8 cellular contexts compared by ENCODE assay signal in genomic region chr17:8300629-8301242, GRCh38. TPM values are rescaled to one million over a fixed set of nuclear protein-coding genes. Genes with fewer than 3 reads are reported as not detected.
A peak's percentile ranks its signal among the peaks of the same experiment; 100 is the strongest.
DNase-seq lines count a peak whose midpoint lies in the region; ATAC-seq lines count a peak whose summit lies in the region.

No MANE protein-coding gene starts in this region.

- H3K36me3 ChIP-seq in BLaER1 (no peaks in the 10 kb centered on the region), GM23248 (ENCODE audit: low read depth) (no peaks in the 10 kb centered on the region)

- peaks cover 3% of the 10 kb centered on the region; the same call in 1 of the 2 replicates for H3F3A ChIP-seq in GM23248 (ENCODE audit: insufficient read depth)

- peak; percentile 82 for DNase-seq in GM23248
- DNase-seq in NCI-H2171 treated with DMSO at 0.1 percent for 48 hours (lab: John Stamatoyannopoulos, UW) = peak; percentile 78
- DNase-seq in activated CD4-positive, CD25-positive, alpha-beta regulatory T cell treated with anti-CD3 and anti-CD28 coated beads, Interleukin-2, amount 50 U/mL, for 16 hours (ENCODE audit: low read depth, low spot score) = peak; percentile 37
- DNase-seq in central memory CD8-positive, alpha-beta T cell (ENCODE audit: low spot score in 2 of 2) = peak; percentile 42 to 55
- DNase-seq in kidney tubule cell (ENCODE audit: low spot score) = peak; percentile 79
- DNase-seq in stimulated activated CD4-positive, alpha-beta T cell treated with anti-CD3 and anti-CD28 coated beads, Interleukin-4, amount 100 ng/mL, for 1 hour = peak; percentile 50

- H4K20me1 ChIP-seq in BLaER1 (no peaks in the 10 kb centered on the region), GM23248 (ENCODE audit: insufficient read depth) (no peaks in the 10 kb centered on the region)

- peaks cover 7% of the 10 kb centered on the region; the same call in 1 of the 2 replicates for H3K4me1 ChIP-seq in BLaER1
- no peaks in the 10 kb centered on the region for H3K4me1 ChIP-seq in GM23248 (ENCODE audit: insufficient read depth)

- H3K27ac Mint-ChIP-seq in central memory CD8-positive, alpha-beta T cell (ENCODE audit: low read depth) = no peak overlapping the region

- in situ Hi-C loops in GM23248 (cut with MboI) = no loop called here

- H3K27me3 ChIP-seq in BLaER1 (no peaks in the 10 kb centered on the region), GM23248 (replicated peaks; ENCODE audit: insufficient read depth) (no peaks in the 10 kb centered on the region)

- H3K9me3 Mint-ChIP-seq in central memory CD8-positive, alpha-beta T cell = no peaks in the 10 kb centered on the region

- WGBS in GM23248 (ENCODE audit: low coverage in 1 of 2, low lambda C conversion rate in 2 of 2, missing lambda C conversion rate in 2 of 2), 2 experiments = 13 to 14% methylated on average over 8 of the region's 8 CpGs

- no peaks in the 10 kb centered on the region for H3K27me3 Mint-ChIP-seq in central memory CD8-positive, alpha-beta T cell

- ATAC-seq in central memory CD8-positive, alpha-beta T cell (replicated peaks; ENCODE audit: extremely low read depth, poor library complexity, severe bottlenecking) = peak; percentile 85
- ATAC-seq in HG03521 (IDR thresholded peaks at IDR 0.05; ENCODE audit: unreplicated experiment) = no peak

- no peaks in the 10 kb centered on the region for H3K9me2 ChIP-seq in GM23248 (ENCODE audit: insufficient read depth)

- no peak overlapping the region for H3K4me3 ChIP-seq in BLaER1
- no peak overlapping the region for H3K4me3 ChIP-seq in GM23248

- H3K27ac ChIP-seq in BLaER1 (no peak overlapping the region), GM23248 (no peak overlapping the region)

- H2AFZ ChIP-seq in GM23248 = peak overlapping the region; percentile 46; the same call in 1 of the 2 replicates

- peaks cover 2% of the 10 kb centered on the region for H3K36me3 Mint-ChIP-seq in central memory CD8-positive, alpha-beta T cell (ENCODE audit: insufficient read depth)

- no peaks in the 10 kb centered on the region for H3K79me2 ChIP-seq in GM23248 (ENCODE audit: insufficient read depth)

- H3K4me2 ChIP-seq in BLaER1 (peak overlapping the region; percentile 33; the same call in 1 of the 2 replicates), GM23248 (ENCODE audit: unreplicated experiment) (no peak overlapping the region)

- no peaks in the 10 kb centered on the region for H3K9me3 ChIP-seq in BLaER1
- H3K9me3 ChIP-seq in GM23248 (ENCODE audit: low read depth) = no peaks in the 10 kb centered on the region

- peaks cover 17% of the 10 kb centered on the region for H3K4me1 Mint-ChIP-seq in central memory CD8-positive, alpha-beta T cell

- no peak overlapping the region for H3K4me3 Mint-ChIP-seq in central memory CD8-positive, alpha-beta T cell

- H3K9ac ChIP-seq in BLaER1 (no peak overlapping the region), GM23248 (no peak overlapping the region)

RNA-seq across cellular contexts. Expression of gene SLC25A35, which starts 5.5 kb away (rescaled TPM):
- total RNA-seq in GM23248 (2014; rRNA removed; shearing (Covaris generic)) = 0.65 and 2.0 TPM in 2 replicates
- 1.2 and 2.0 TPM in 2 replicates for polyA plus RNA-seq in GM23248 (2016; fragmentation: Nextera tagmentation; extraction: Ambion mirVana)

RNA-seq across cellular contexts. Expression of gene ARHGEF15, which starts 9.3 kb away (rescaled TPM):
- not detected in 2 replicates for total RNA-seq in GM23248 (2014; rRNA removed; shearing (Covaris generic))
- not detected in 2 replicates for polyA plus RNA-seq in GM23248 (2016; fragmentation: Nextera tagmentation; extraction: Ambion mirVana)

RNA-seq across cellular contexts. Expression of gene RANGRF, which starts 12.3 kb away (rescaled TPM):
- 4.8 and 13.8 TPM in 2 replicates for total RNA-seq in GM23248 (2014; rRNA removed; shearing (Covaris generic))
- 29.7 and 30.3 TPM in 2 replicates for polyA plus RNA-seq in GM23248 (2016; fragmentation: Nextera tagmentation; extraction: Ambion mirVana)

RNA-seq across cellular contexts. Expression of gene ODF4, which starts 38.9 kb away (rescaled TPM):
- total RNA-seq in GM23248 (2014; rRNA removed; shearing (Covaris generic)) = not detected in 2 replicates
- not detected in 2 replicates for polyA plus RNA-seq in GM23248 (2016; fragmentation: Nextera tagmentation; extraction: Ambion mirVana)

RNA-seq across cellular contexts. Expression of gene PFAS, which starts 51.6 kb away (rescaled TPM):
- total RNA-seq in GM23248 (2014; rRNA removed; shearing (Covaris generic)) = 13.4 and 33.0 TPM in 2 replicates
- polyA plus RNA-seq in GM23248 (2016; fragmentation: Nextera tagmentation; extraction: Ambion mirVana) = 14.8 and 16.0 TPM in 2 replicates
